ENCODE assay signal across 1 cellular context in genomic region chr1:89644119-89644814, GRCh38.
TF ChIP-seq lines count a peak whose summit lies in the region.

No MANE protein-coding gene starts in this region.

TF ChIP-seq in IMR-90, 13 proteins besides CTCF, POLR2A, EP300 and RAD21 (continued from another document):
- TF ChIP-seq, protein P1, sequence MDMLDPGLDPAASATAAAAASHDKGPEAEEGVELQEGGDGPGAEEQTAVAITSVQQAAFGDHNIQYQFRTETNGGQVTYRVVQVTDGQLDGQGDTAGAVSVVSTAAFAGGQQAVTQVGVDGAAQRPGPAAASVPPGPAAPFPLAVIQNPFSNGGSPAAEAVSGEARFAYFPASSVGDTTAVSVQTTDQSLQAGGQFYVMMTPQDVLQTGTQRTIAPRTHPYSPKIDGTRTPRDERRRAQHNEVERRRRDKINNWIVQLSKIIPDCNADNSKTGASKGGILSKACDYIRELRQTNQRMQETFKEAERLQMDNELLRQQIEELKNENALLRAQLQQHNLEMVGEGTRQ (IDR thresholded peaks at IDR 0.05; ENCODE audit: low read depth, low read length): no peak
- TF ChIP-seq RFX5 (IDR thresholded peaks at IDR 0.05; ENCODE audit: low read depth, low read length) (no peak), BHLHE40 (IDR thresholded peaks at IDR 0.05; ENCODE audit: low read depth, low read length) (no peak), SMC3 (IDR thresholded peaks at IDR 0.05; ENCODE audit: low read depth, low read length) (no peak), CHD1 (IDR thresholded peaks at IDR 0.05; ENCODE audit: low read depth, low read length) (no peak), MXI1 (IDR thresholded peaks at IDR 0.05; ENCODE audit: borderline replicate concordance, low read depth, low read length) (no peak), MAFK (IDR thresholded peaks at IDR 0.05; ENCODE audit: low read depth, low read length) (no peak), ELK1 (IDR thresholded peaks at IDR 0.05; ENCODE audit: borderline replicate concordance, low read depth, low read length) (no peak)
